In the genomic region with DNA sequence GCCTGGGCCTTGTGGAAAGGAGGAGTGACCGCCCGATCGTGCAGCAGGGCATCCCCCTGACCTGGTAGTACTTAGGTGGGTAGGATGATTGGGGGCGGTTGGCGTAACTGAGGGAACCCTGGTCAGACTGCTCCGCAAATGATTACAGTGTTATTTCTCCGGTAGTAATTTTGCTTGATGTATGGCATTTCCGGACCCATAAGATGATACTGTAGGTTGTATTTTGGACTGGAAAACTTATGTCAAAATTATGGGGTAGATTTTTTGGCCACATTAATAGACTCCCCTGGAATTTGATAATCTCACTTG, we compare ENCODE assay signal across 7 cellular contexts. TPM values are rescaled to one million over a fixed set of nuclear protein-coding genes. Genes with fewer than 3 reads are reported as not detected.
DNase-seq lines count a peak whose midpoint lies in the region; ATAC-seq and TF ChIP-seq lines count a peak whose summit lies in the region.

No MANE protein-coding gene starts in this region.

- H3K36me3 Mint-ChIP-seq in activated CD4-positive, alpha-beta memory T cell treated with anti-CD3 and anti-CD28 coated beads, Interleukin-2, amount 10 ng/mL, durations not matched to agents 7 days and 5 days (ENCODE audit: low read depth): peaks cover 4% of the 10 kb centered on the region

- peak overlapping the region; percentile 67 for H3K27ac Mint-ChIP-seq in activated CD4-positive, alpha-beta memory T cell treated with anti-CD3 and anti-CD28 coated beads, Interleukin-2, amount 10 ng/mL, durations not matched to agents 7 days and 5 days

- H3K27me3 Mint-ChIP-seq in activated CD4-positive, alpha-beta memory T cell treated with anti-CD3 and anti-CD28 coated beads, Interleukin-2, amount 10 ng/mL, durations not matched to agents 7 days and 5 days: peaks cover 2% of the 10 kb centered on the region

- H3K9me3 ChIP-seq in HEK293 (ENCODE audit: control insufficient read depth, insufficient read depth, low read depth, low read length): no peaks in the 10 kb centered on the region

- no peak for DNase-seq in activated CD4-positive, alpha-beta memory T cell treated with anti-CD3 and anti-CD28 coated beads, Interleukin-2, amount 10 ng/mL, durations not matched to agents 7 days and 5 days
- peak; percentile 3 for DNase-seq in stromal cell of bone marrow (ENCODE audit: low read depth)
- DNase-seq in stimulated activated CD4-positive, alpha-beta T cell treated with anti-CD3 and anti-CD28 coated beads, Interleukin-2, amount 100 ng/mL, for 48 hours: no peak

- H3K4me3 Mint-ChIP-seq in activated CD4-positive, alpha-beta memory T cell treated with anti-CD3 and anti-CD28 coated beads, Interleukin-2, amount 10 ng/mL, durations not matched to agents 7 days and 5 days: peak overlapping the region; percentile 86

- POLR2A ChIA-PET in HEK293 (lab: Yijun Ruan, JAX): interaction anchor here (0.6 to 1.7 kb wide), 15 partner anchors 11 to 885 kb away, joined by 3 to 9 read pairs (median 4); a partner anchor contains a TSS
- POLR2A ChIA-PET in activated CD4-positive, alpha-beta memory T cell treated with anti-CD3 and anti-CD28 coated beads, Interleukin-2, amount 10 ng/mL, durations not matched to agents 7 days and 5 days (lab: Charles Lee): interaction anchor here (0.7 to 1.6 kb wide), 4 partner anchors 15 to 330 kb away, joined by 3 to 13 read pairs (median 5); a partner anchor contains a TSS

- H3K4me1 Mint-ChIP-seq in activated CD4-positive, alpha-beta memory T cell treated with anti-CD3 and anti-CD28 coated beads, Interleukin-2, amount 10 ng/mL, durations not matched to agents 7 days and 5 days: peaks cover 12% of the 10 kb centered on the region

- H3K27ac ChIP-seq in HEK293 (ENCODE audit: extremely low read depth, low read depth, low read length): peak overlapping the region; percentile 97

- H3K4me3 ChIP-seq in HEK293 (ENCODE audit: low read depth, low read length): peak overlapping the region; percentile 99
- peak overlapping the region; percentile 85 for H3K4me3 ChIP-seq in iPS-11a (ENCODE audit: low read depth, low read length)

- no peaks in the 10 kb centered on the region for H3K9me3 Mint-ChIP-seq in activated CD4-positive, alpha-beta memory T cell treated with anti-CD3 and anti-CD28 coated beads, Interleukin-2, amount 10 ng/mL, durations not matched to agents 7 days and 5 days

- CTCF ChIA-PET in HEK293 (lab: Yijun Ruan, JAX): interaction anchor here (0.5 to 1.7 kb wide), 6 partner anchors 24 to 244 kb away, joined by 3 to 5 read pairs (median 4); a partner anchor contains a TSS
- CTCF ChIA-PET in activated CD4-positive, alpha-beta memory T cell treated with anti-CD3 and anti-CD28 coated beads, Interleukin-2, amount 10 ng/mL, durations not matched to agents 7 days and 5 days (lab: Charles Lee): interaction anchor here (1.0 to 1.4 kb wide), 3 partner anchors 9 to 122 kb away, joined by 3 read pairs; no protein-coding TSS in a partner anchor

- H3K4me1 ChIP-seq in HEK293 (ENCODE audit: control insufficient read depth, insufficient read depth, low read length): peaks cover 19% of the 10 kb centered on the region

- TF ChIP-seq CTCF in HEK293 (tag by site-specific recombination; IDR thresholded peaks at IDR 0.05): no peak

- H3K36me3 ChIP-seq in HEK293 (ENCODE audit: control insufficient read depth in 2 of 2, insufficient read depth in 1 of 2, low read length in 2 of 2): no peaks in the 10 kb centered on the region

- no peak for ATAC-seq in HG03432 (IDR thresholded peaks at IDR 0.05; ENCODE audit: unreplicated experiment)
- no peak for ATAC-seq in GM21528 (IDR thresholded peaks at IDR 0.05; ENCODE audit: low FRiP score, unreplicated experiment)

TF ChIP-seq in HEK293, 187 proteins besides CTCF, POLR2A, EP300 and RAD21:
- TF ChIP-seq ZFHX2 (tag by site-specific recombination; conservative IDR thresholded peaks at IDR 0.05): peak; percentile 50; the same call in 1 of the 2 replicates
- TF ChIP-seq, protein P1, sequence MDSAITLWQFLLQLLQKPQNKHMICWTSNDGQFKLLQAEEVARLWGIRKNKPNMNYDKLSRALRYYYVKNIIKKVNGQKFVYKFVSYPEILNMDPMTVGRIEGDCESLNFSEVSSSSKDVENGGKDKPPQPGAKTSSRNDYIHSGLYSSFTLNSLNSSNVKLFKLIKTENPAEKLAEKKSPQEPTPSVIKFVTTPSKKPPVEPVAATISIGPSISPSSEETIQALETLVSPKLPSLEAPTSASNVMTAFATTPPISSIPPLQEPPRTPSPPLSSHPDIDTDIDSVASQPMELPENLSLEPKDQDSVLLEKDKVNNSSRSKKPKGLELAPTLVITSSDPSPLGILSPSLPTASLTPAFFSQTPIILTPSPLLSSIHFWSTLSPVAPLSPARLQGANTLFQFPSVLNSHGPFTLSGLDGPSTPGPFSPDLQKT (IDR thresholded peaks at IDR 0.05; ENCODE audit: borderline replicate concordance, low read depth, low read length): no peak
- peak; percentile 49; the same call in 1 of the 2 replicates for TF ChIP-seq SP7 (tag by site-specific recombination; IDR thresholded peaks at IDR 0.05)
- 0 out of 2 replicates have a peak, but pooled peaks have one; percentile 12 for TF ChIP-seq ZNF596 (tag by site-specific recombination; IDR thresholded peaks at IDR 0.05)
- no peak for TF ChIP-seq ZNF112 (tag by site-specific recombination; IDR thresholded peaks at IDR 0.05)
- peak; percentile 0; the same call in 1 of the 2 replicates for TF ChIP-seq ZBTB20 (tag by site-specific recombination; IDR thresholded peaks at IDR 0.05)
- TF ChIP-seq SP2 (tag by site-specific recombination; IDR thresholded peaks at IDR 0.05): peak; percentile 56; the same call in 1 of the 2 replicates
- 0 out of 2 replicates have a peak, but pooled peaks have one; percentile 51 for TF ChIP-seq ZNF335 (tag by site-specific recombination; conservative IDR thresholded peaks at IDR 0.05)
- TF ChIP-seq, protein P2, sequence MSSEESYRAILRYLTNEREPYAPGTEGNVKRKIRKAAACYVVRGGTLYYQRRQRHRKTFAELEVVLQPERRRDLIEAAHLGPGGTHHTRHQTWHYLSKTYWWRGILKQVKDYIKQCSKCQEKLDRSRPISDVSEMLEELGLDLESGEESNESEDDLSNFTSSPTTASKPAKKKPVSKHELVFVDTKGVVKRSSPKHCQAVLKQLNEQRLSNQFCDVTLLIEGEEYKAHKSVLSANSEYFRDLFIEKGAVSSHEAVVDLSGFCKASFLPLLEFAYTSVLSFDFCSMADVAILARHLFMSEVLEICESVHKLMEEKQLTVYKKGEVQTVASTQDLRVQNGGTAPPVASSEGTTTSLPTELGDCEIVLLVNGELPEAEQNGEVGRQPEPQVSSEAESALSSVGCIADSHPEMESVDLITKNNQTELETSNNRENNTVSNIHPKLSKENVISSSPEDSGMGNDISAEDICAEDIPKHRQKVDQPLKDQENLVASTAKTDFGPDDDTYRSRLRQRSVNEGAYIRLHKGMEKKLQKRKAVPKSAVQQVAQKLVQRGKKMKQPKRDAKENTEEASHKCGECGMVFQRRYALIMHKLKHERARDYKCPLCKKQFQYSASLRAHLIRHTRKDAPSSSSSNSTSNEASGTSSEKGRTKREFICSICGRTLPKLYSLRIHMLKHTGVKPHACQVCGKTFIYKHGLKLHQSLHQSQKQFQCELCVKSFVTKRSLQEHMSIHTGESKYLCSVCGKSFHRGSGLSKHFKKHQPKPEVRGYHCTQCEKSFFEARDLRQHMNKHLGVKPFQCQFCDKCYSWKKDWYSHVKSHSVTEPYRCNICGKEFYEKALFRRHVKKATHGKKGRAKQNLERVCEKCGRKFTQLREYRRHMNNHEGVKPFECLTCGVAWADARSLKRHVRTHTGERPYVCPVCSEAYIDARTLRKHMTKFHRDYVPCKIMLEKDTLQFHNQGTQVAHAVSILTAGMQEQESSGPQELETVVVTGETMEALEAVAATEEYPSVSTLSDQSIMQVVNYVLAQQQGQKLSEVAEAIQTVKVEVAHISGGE (tag by site-specific recombination; conservative IDR thresholded peaks at IDR 0.05; ENCODE audit: low read depth): 0 out of 2 replicates have a peak, but pooled peaks have one; percentile 2

RNA-seq across cellular contexts. Expression of a gene that starts 0.8 kb away (rescaled TPM):
- total RNA-seq in activated CD4-positive, alpha-beta memory T cell treated with anti-CD3 and anti-CD28 coated beads, Interleukin-2, amount 10 ng/mL, durations not matched to agents 7 days and 5 days: 10 to 100 TPM; 33.1 to 35.3 TPM

RNA-seq across cellular contexts. Expression of a gene that starts 45.7 kb away (rescaled TPM):
- total RNA-seq in activated CD4-positive, alpha-beta memory T cell treated with anti-CD3 and anti-CD28 coated beads, Interleukin-2, amount 10 ng/mL, durations not matched to agents 7 days and 5 days: 10 to 100 TPM; 76.5 to 81.0 TPM
